ENCODE assay signal across 20 cellular contexts in genomic region chr20:10255846-10256245, GRCh38. TPM values are rescaled to one million over a fixed set of nuclear protein-coding genes. Genes with fewer than 3 reads are reported as not detected.
DNase-seq lines count a peak whose midpoint lies in the region; ATAC-seq, FAIRE-seq and TF ChIP-seq lines count a peak whose summit lies in the region.
"Had no signal": no experiment of that assay in that cellular context is flagged by ENCODE, and none has a peak within 500 bp of the region (broad histone marks: within the 10 kb centered on the region; RNA-seq: fewer than 3 reads in every experiment).

No MANE protein-coding gene starts in this region.

- H3K4me3 ChIP-seq in A549 = no peak overlapping the region
- no peak overlapping the region for H3K4me3 ChIP-seq in breast epithelium
- H3K4me3 ChIP-seq in heart right ventricle = no peak overlapping the region
- H3K4me3 ChIP-seq: K562 had no signal

- POLR2A ChIA-PET in A549 (lab: Yijun Ruan, JAX) = interaction anchor here (1.0 kb wide), 1 partner anchor 179 kb away, joined by 3 read pairs; the partner anchor contains the start of gene SLX4IP

- peak overlapping the region in 1 of 2 experiments; percentile 61; a peak in 4 of 6 replicates for H3K27ac ChIP-seq in A549
- no peak overlapping the region for H3K27ac ChIP-seq in breast epithelium
- H3K27ac ChIP-seq in heart right ventricle = no peak overlapping the region
- H3K27ac ChIP-seq: C4-2B had no signal

- CTCF ChIA-PET in A549 (lab: Yijun Ruan, JAX) = interaction anchor here (1.2 to 3.7 kb wide), 3 partner anchors 15 to 277 kb away, joined by 3 to 17 read pairs (median 9); no protein-coding TSS in a partner anchor

- ATAC-seq in A549 (no peak), heart right ventricle (no peak)
- ATAC-seq: HCT116, K562 had no signal

- no peak for TF ChIP-seq CTCF in A549 (IDR thresholded peaks at IDR 0.05)
- TF ChIP-seq CTCF in breast epithelium (IDR thresholded peaks at IDR 0.05) = no peak
- TF ChIP-seq CTCF in heart right ventricle (IDR thresholded peaks at IDR 0.05) = no peak

- H3K4me2 ChIP-seq in A549 = no peak overlapping the region

- no peaks in the 10 kb centered on the region for H3K36me3 ChIP-seq in breast epithelium
- no peaks in the 10 kb centered on the region for H3K36me3 ChIP-seq in heart right ventricle

- 15% methylated on average over 1 of the region's 1 CpG for WGBS in A549 (ENCODE audit: missing lambda C conversion rate)
- WGBS in heart right ventricle, 2 donors = 63 to 79% methylated on average over 1 of the region's 1 CpG

- DNase-seq in A549 (ENCODE audit: low read depth in 1 of 2, low spot score in 1 of 2) (no peak), D341Med (ENCODE audit: low spot score) (peak; percentile 43), NCI-H82 (lab: John Stamatoyannopoulos, UW) (peak; percentile 69), cerebellum (ENCODE audit: low spot score) (peak; percentile 65), breast epithelium (ENCODE audit: low spot score in 2 of 2) (no peak), activated T-cell treated with anti-CD3 and anti-CD28 coated beads for 4 hours (no peak), heart right ventricle (no peak)
- DNase-seq: AML-193; Caco-2; CD4-positive, alpha-beta T cell; GF-D8; GOT3; H7; HFFc6; IMR-90 had no signal

- H3K4me1 ChIP-seq in A549 (peaks cover 48% of the 10 kb centered on the region), breast epithelium (no peaks in the 10 kb centered on the region), heart right ventricle (no peaks in the 10 kb centered on the region)
- H3K4me1 ChIP-seq: Caco-2 had no signal

- H3K9me3 ChIP-seq in A549 = no peaks in the 10 kb centered on the region
- no peaks in the 10 kb centered on the region for H3K9me3 ChIP-seq in breast epithelium
- no peaks in the 10 kb centered on the region for H3K9me3 ChIP-seq in heart right ventricle
- H3K9me3 ChIP-seq: Caco-2 had no signal

- TF ChIP-seq POLR2A in A549 (IDR thresholded peaks at IDR 0.05; ENCODE audit: low read length) (no peak), breast epithelium (IDR thresholded peaks at IDR 0.05) (no peak)

- H3K27me3 ChIP-seq in breast epithelium (no peaks in the 10 kb centered on the region), heart right ventricle (peaks cover 0 to 4% (median 0%) of the 10 kb centered on the region in 7 donors)

- intact Hi-C loops in breast epithelium (cut with DNase I; ENCODE audit: low total_unique reads) (no loop called here), heart right ventricle (cut with DNase I) (no loop called here)

- peak; percentile 85 for FAIRE-seq in A549 (lab: Jason Lieb, UNC)
- FAIRE-seq: A204.1, HTR-8/SVneo, K562 had no signal

- no peak for TF ChIP-seq EP300 in A549 (IDR thresholded peaks at IDR 0.05)

- TF ChIP-seq RAD21 in A549 (conservative IDR thresholded peaks at IDR 0.05 in 1 of 2, IDR thresholded peaks at IDR 0.05 in 1 of 2) = no peak

TF ChIP-seq in A549, 52 proteins besides CTCF, POLR2A, EP300 and RAD21:
- TF ChIP-seq ELK1 (IDR thresholded peaks at IDR 0.05; ENCODE audit: low read depth, low read length) (no peak), PHF8 (IDR thresholded peaks at IDR 0.05; ENCODE audit: borderline replicate concordance, low read depth) (no peak), GATA3 (IDR thresholded peaks at IDR 0.05; ENCODE audit: borderline replicate concordance) (no peak), E2F6 (IDR thresholded peaks at IDR 0.05; ENCODE audit: borderline replicate concordance, low read depth) (no peak), EHF (CRISPR knock-in tag; IDR thresholded peaks at IDR 0.05) (no peak), BCL3 (IDR thresholded peaks at IDR 0.05) (no peak), HOXA7 (CRISPR knock-in tag; IDR thresholded peaks at IDR 0.05) (no peak), CHD2 (IDR thresholded peaks at IDR 0.05; ENCODE audit: low read length, partially characterized antibody) (no peak), KDM5A (IDR thresholded peaks at IDR 0.05) (no peak), CBX2 (IDR thresholded peaks at IDR 0.05; ENCODE audit: borderline replicate concordance, low read depth) (no peak), ZFP36 (IDR thresholded peaks at IDR 0.05; ENCODE audit: borderline replicate concordance, partially characterized antibody) (no peak), POLR2AphosphoS2 (conservative IDR thresholded peaks at IDR 0.05; ENCODE audit: low read length) (no peak), EHMT2 (IDR thresholded peaks at IDR 0.05; ENCODE audit: low read depth) (no peak), MAFK (IDR thresholded peaks at IDR 0.05; ENCODE audit: partially characterized antibody) (no peak), MAX (IDR thresholded peaks at IDR 0.05) (no peak)

RNA-seq across cellular contexts. Expression of gene SNAP25, which starts 37.2 kb away (rescaled TPM):
- polyA plus RNA-seq in A549 (2011; rRNA removed) (53.6 and 54.8 TPM in 2 replicates), A549 (2017; fragmentation: RNase III; extraction: RNeasy Plus Mini Kit Qiagen cat#74134 plus additional on column Dnase treatment) (32.8 to 39.6 TPM (median 33.2 TPM) in 3 replicates), heart right ventricle (under 1 TPM; 0.09 to 0.44 TPM)
- 23.2 and 27.1 TPM in 2 replicates for polyA plus RNA-seq in A549 (2012; cell fraction: cytosol; rRNA removed)
- polyA plus RNA-seq in A549 (2012; cell fraction: nucleus; rRNA removed) = 32.8 and 56.3 TPM in 2 replicates
- polyA minus RNA-seq in A549 (2011; rRNA and poly(A)+ RNA removed) = 31.0 and 32.0 TPM in 2 replicates
- total RNA-seq in cerebellum (79.8 TPM), breast epithelium (1 to 10 TPM in 2 of 3 donors, under 1 TPM in 1; 0.32 to 1.6 (median 1.6) TPM), heart right ventricle (under 1 TPM in 5 of 10 donors, not detected in 5; 0.19 to 0.87 (median 0.22) TPM)
- total RNA-seq: Caco-2; CD4-positive, alpha-beta T cell; K562 had no signal

Comparison
In these comparisons a context has a peak if more than half of its experiments do, and no peak if none do; other contexts are left out.
1. DNase-seq: peak in D341Med (single experiment), NCI-H82 (single experiment) and cerebellum (single experiment); none in A549 (0 of 2), breast epithelium (0 of 2), activated T-cell treated with anti-CD3 and anti-CD28 coated beads for 4 hours (single experiment) and heart right ventricle (0 of 2).
2. RNA of gene SNAP25, which starts 37.2 kb away (total RNA-seq): 79.8 TPM in cerebellum (single experiment); 0.32 to 1.6 TPM in breast epithelium and 0.19 to 0.87 TPM in heart right ventricle; every median in the first group is over 10 times any median in the second.